ENCODE assay signal across 10 cellular contexts in the genomic region with DNA sequence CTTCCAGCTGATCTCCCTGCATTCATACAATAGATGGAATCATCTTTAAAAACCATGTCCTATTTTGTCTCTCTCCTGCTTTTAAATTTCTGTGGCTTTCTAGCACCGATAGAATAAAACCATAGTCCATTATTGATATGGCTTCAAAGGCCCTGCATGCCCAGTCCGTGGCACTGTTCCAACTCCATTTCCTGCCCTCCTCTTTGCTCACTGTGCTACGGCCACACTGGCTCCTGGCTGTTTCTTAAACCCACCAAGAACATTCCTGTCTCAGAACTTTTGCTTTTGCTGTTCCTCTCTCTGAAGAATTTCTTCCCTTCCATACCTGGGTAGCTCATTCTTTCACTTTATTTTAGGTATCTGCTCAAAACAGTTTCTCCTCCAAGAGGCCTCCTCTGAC. TPM values are rescaled to one million over a fixed set of nuclear protein-coding genes. Genes with fewer than 3 reads are reported as not detected.
DNase-seq lines count a peak whose midpoint lies in the region; ATAC-seq and TF ChIP-seq lines count a peak whose summit lies in the region.
"Had no signal": no experiment of that assay in that cellular context is flagged by ENCODE, and none has a peak within 500 bp of the region (broad histone marks: within the 10 kb centered on the region; RNA-seq: fewer than 3 reads in every experiment).

No MANE protein-coding gene starts in this region.

- H3K27ac ChIP-seq in Peyer's patch = peak overlapping the region; percentile 46 to 70 (median 56)
- H3K27ac ChIP-seq in stomach = peak overlapping the region in 1 of 5 donors; percentile 56
- H3K27ac ChIP-seq in colonic mucosa = no peak overlapping the region
- H3K27ac ChIP-seq: right atrium auricular region had no signal

- intact Hi-C loops in left cardiac atrium (cut with DNase I) = no loop called here
- intact Hi-C loops in cardiac septum (cut with DNase I) = no loop called here
- intact Hi-C loops in stomach (cut with DNase I; ENCODE audit: low total_unique reads) = no loop called here
- intact Hi-C loops in colonic mucosa (cut with DNase I) = no loop called here

- TF ChIP-seq POLR2A in Peyer's patch (IDR thresholded peaks at IDR 0.05) (no peak), stomach (IDR thresholded peaks at IDR 0.05) (no peak)

- DNase-seq in left cardiac atrium (peak; percentile 34), cardiac septum (ENCODE audit: low spot score) (no peak), Peyer's patch (peak in 1 of 3 donors; percentile 46), dermis blood vessel endothelial cell (peak; percentile 36), stomach (peak; percentile 41), colonic mucosa (no peak), HPDE6-E6E7 (ENCODE audit: extremely low spot score) (no peak)
- DNase-seq: SHP77 had no signal

- ATAC-seq in left cardiac atrium = no peak
- ATAC-seq in HG03196 (IDR thresholded peaks at IDR 0.05; ENCODE audit: unreplicated experiment) = no peak

- WGBS in stomach, 5 donors = 8 to 19% (median 10%) methylated on average over 3 of the region's 3 CpGs

- H3K4me1 ChIP-seq in Peyer's patch = peaks cover 0 to 14% (median 0%) of the 10 kb centered on the region in 4 donors
- H3K4me1 ChIP-seq in stomach = peaks cover 0 to 13% (median 9%) of the 10 kb centered on the region in 4 donors
- no peaks in the 10 kb centered on the region for H3K4me1 ChIP-seq in colonic mucosa
- H3K4me1 ChIP-seq: right atrium auricular region had no signal

- no peaks in the 10 kb centered on the region for H3K27me3 ChIP-seq in Peyer's patch
- H3K27me3 ChIP-seq in stomach = no peaks in the 10 kb centered on the region
- H3K27me3 ChIP-seq in colonic mucosa = no peaks in the 10 kb centered on the region
- H3K27me3 ChIP-seq: right atrium auricular region had no signal

- H3K36me3 ChIP-seq in Peyer's patch (no peaks in the 10 kb centered on the region), stomach (no peaks in the 10 kb centered on the region), colonic mucosa (no peaks in the 10 kb centered on the region)
- H3K36me3 ChIP-seq: right atrium auricular region had no signal

- no peak overlapping the region for H3K9ac ChIP-seq in colonic mucosa (ENCODE audit: low read depth in 2 of 2, low read length in 2 of 2)

- no peak for TF ChIP-seq CTCF in Peyer's patch (IDR thresholded peaks at IDR 0.05)
- no peak for TF ChIP-seq CTCF in stomach (IDR thresholded peaks at IDR 0.05)
- TF ChIP-seq CTCF in colonic mucosa (IDR thresholded peaks at IDR 0.05) = no peak

- no peak for TF ChIP-seq EP300 in stomach (IDR thresholded peaks at IDR 0.05)

- H3K4me3 ChIP-seq in Peyer's patch (no peak overlapping the region), stomach (no peak overlapping the region), colonic mucosa (no peak overlapping the region)
- H3K4me3 ChIP-seq: right atrium auricular region had no signal

- H3K9me3 ChIP-seq in Peyer's patch (no peaks in the 10 kb centered on the region), stomach (no peaks in the 10 kb centered on the region), colonic mucosa (no peaks in the 10 kb centered on the region)
- H3K9me3 ChIP-seq: right atrium auricular region had no signal

RNA-seq across cellular contexts. Expression of a gene that starts 7.2 kb away (rescaled TPM):
- total RNA-seq in left cardiac atrium (under 1 TPM; 0.91 to 0.94 TPM), cardiac septum (1.0 TPM), Peyer's patch (1 to 10 TPM in 3 of 4 donors, not detected in 1; 2.5 to 9.1 (median 6.0) TPM), dermis blood vessel endothelial cell (not detected in 2 replicates), stomach (1 to 10 TPM in 2 of 5 donors, not detected in 3; 3.1 to 4.1 TPM), colonic mucosa (1 to 10 TPM in 1 of 2 donors, under 1 TPM in 1; 0.69 to 1.2 TPM)
- under 1 TPM; 0.12 to 0.92 (median 0.25) TPM for polyA plus RNA-seq in stomach

Comparison
In these comparisons a context has a peak if more than half of its experiments do, and no peak if none do; other contexts are left out.
1. DNase-seq: peak in left cardiac atrium (single experiment), dermis blood vessel endothelial cell (single experiment) and stomach (single experiment); none in cardiac septum (single experiment), colonic mucosa (single experiment) and HPDE6-E6E7 (single experiment).